In genomic region chr1:153791856-153792253, GRCh38 we compare ENCODE assay signal across 9 cellular contexts. TPM values are rescaled to one million over a fixed set of nuclear protein-coding genes. Genes with fewer than 3 reads are reported as not detected.
DNase-seq lines count a peak whose midpoint lies in the region; ATAC-seq and TF ChIP-seq lines count a peak whose summit lies in the region.
"Had no signal": no experiment of that assay in that cellular context is flagged by ENCODE, and none has a peak within 500 bp of the region (broad histone marks: within the 10 kb centered on the region; RNA-seq: fewer than 3 reads in every experiment).

No MANE protein-coding gene starts in this region.

- H3K4me2 ChIP-seq in SK-N-SH = no peak overlapping the region

- no peaks in the 10 kb centered on the region for H3K36me3 ChIP-seq in SK-N-SH (replicated peaks in 1 of 2; ENCODE audit: control insufficient read depth in 1 of 2, insufficient read depth in 2 of 2, low read length in 1 of 2)

- CTCF ChIA-PET in SK-N-SH (lab: Yijun Ruan, JAX) = interaction anchor here (0.8 to 5.1 kb wide), 2 partner anchors 155 to 195 kb away, joined by 3 to 22 read pairs; partner anchors contain the start of genes DENND4B and RAB13
- CTCF ChIA-PET in T-cell (lab: Charles Lee) = interaction anchor here in 1 of 2 donors (1.6 kb wide), 1 partner anchor 195 kb away, joined by 4 read pairs; the partner anchor contains the start of gene RAB13

- DNase-seq in T-helper 2 cell treated with Interferon-gamma antibody and Interleukin-4, amounts not matched to agents 5 μg/mL and 100 μg/mL, for 36 hours (ENCODE audit: low spot score) = peak; percentile 57
- DNase-seq in T-helper 2 cell (no peak), SK-N-SH (no peak), fibroblast of peridontal ligament (ENCODE audit: extremely low read depth) (peak; percentile 34), T-cell (no peak)
- DNase-seq in stimulated activated naive CD8-positive, alpha-beta T cell treated with anti-CD3 and anti-CD28 coated beads, Interleukin-15, amount 100 ng/mL, for 72 hours = peak in 1 of 2 donors; percentile 38
- DNase-seq in effector CD8-positive, alpha-beta T cell (lab: John Stamatoyannopoulos, UW) = no peak
- DNase-seq: NCI-H1930 had no signal

- H3K36me3 Mint-ChIP-seq in T-helper 2 cell treated with Interferon-gamma antibody and Interleukin-4, amounts not matched to agents 5 μg/mL and 100 μg/mL, for 36 hours (ENCODE audit: low read depth) = no peaks in the 10 kb centered on the region
- H3K36me3 Mint-ChIP-seq in T-cell = no peaks in the 10 kb centered on the region

- no peak overlapping the region for H3K9ac ChIP-seq in SK-N-SH

- peak overlapping the region; percentile 59 for H3K4me3 Mint-ChIP-seq in T-helper 2 cell treated with Interferon-gamma antibody and Interleukin-4, amounts not matched to agents 5 μg/mL and 100 μg/mL, for 36 hours
- H3K4me3 Mint-ChIP-seq in stimulated activated naive CD8-positive, alpha-beta T cell treated with anti-CD3 and anti-CD28 coated beads, Interleukin-15, amount 100 ng/mL, for 72 hours = peak overlapping the region; percentile 31 to 79
- no peak overlapping the region for H3K4me3 Mint-ChIP-seq in T-cell

- no peak overlapping the region for H3K27ac ChIP-seq in SK-N-SH (ENCODE audit: low read depth in 2 of 2, low read length in 1 of 2)

- H4K20me1 ChIP-seq in SK-N-SH (ENCODE audit: insufficient read depth) = no peaks in the 10 kb centered on the region

- no peaks in the 10 kb centered on the region for H3F3A ChIP-seq in SK-N-SH (replicated peaks; ENCODE audit: insufficient read depth)

- H3K79me2 ChIP-seq in SK-N-SH (ENCODE audit: insufficient read depth) = no peaks in the 10 kb centered on the region

- H2AFZ ChIP-seq in SK-N-SH (ENCODE audit: low read depth) = peak overlapping the region; percentile 4; the same call in 1 of the 2 replicates

- H3K27me3 Mint-ChIP-seq in T-helper 2 cell treated with Interferon-gamma antibody and Interleukin-4, amounts not matched to agents 5 μg/mL and 100 μg/mL, for 36 hours (ENCODE audit: low read depth) = no peaks in the 10 kb centered on the region
- peaks cover 9% of the 10 kb centered on the region for H3K27me3 Mint-ChIP-seq in stimulated activated naive CD8-positive, alpha-beta T cell treated with anti-CD3 and anti-CD28 coated beads, Interleukin-15, amount 100 ng/mL, for 72 hours
- H3K27me3 Mint-ChIP-seq in T-cell = peaks cover 0 to 11% of the 10 kb centered on the region in 2 donors

- peak; percentile 22 for ATAC-seq in stimulated activated naive CD8-positive, alpha-beta T cell treated with anti-CD3 and anti-CD28 coated beads, Interleukin-15, amount 100 ng/mL, for 72 hours
- ATAC-seq in HG02852 (IDR thresholded peaks at IDR 0.05; ENCODE audit: unreplicated experiment) (no peak), T-cell (replicated peaks in 1 of 4) (no peak)

- H3K4me3 ChIP-seq in SK-N-SH (ENCODE audit: low read depth in 2 of 2, low read length in 1 of 2) = no peak overlapping the region

- TF ChIP-seq EP300 in SK-N-SH (IDR thresholded peaks at IDR 0.05; ENCODE audit: borderline replicate concordance in 1 of 2, low read depth in 1 of 2, low read length in 1 of 2) = no peak

- no peak for TF ChIP-seq RAD21 in SK-N-SH (IDR thresholded peaks at IDR 0.05; ENCODE audit: low read length)

- H3K27me3 ChIP-seq in SK-N-SH (ENCODE audit: insufficient read depth) = no peaks in the 10 kb centered on the region

- no peaks in the 10 kb centered on the region; a peak in 1 of 4 replicates for H3K4me1 ChIP-seq in SK-N-SH (ENCODE audit: control insufficient read depth in 1 of 2, insufficient read depth in 2 of 2, low read depth in 1 of 2, low read length in 1 of 2)

- 89% methylated on average over 13 of the region's 14 CpGs for WGBS in SK-N-SH (ENCODE audit: low lambda C conversion rate)

- TF ChIP-seq CTCF in SK-N-SH (IDR thresholded peaks at IDR 0.05) = no peak

- POLR2A ChIA-PET in SK-N-SH (lab: Yijun Ruan, JAX) = interaction anchor here (1.3 kb wide), 1 partner anchor 199 kb away, joined by 3 read pairs; the partner anchor contains the start of gene RPS27
- POLR2A ChIA-PET in T-cell (lab: Charles Lee) = no interaction called here

- H3K4me1 Mint-ChIP-seq in T-helper 2 cell treated with Interferon-gamma antibody and Interleukin-4, amounts not matched to agents 5 μg/mL and 100 μg/mL, for 36 hours (ENCODE audit: low read depth) = peaks cover 34% of the 10 kb centered on the region
- peaks cover 88% of the 10 kb centered on the region for H3K4me1 Mint-ChIP-seq in stimulated activated naive CD8-positive, alpha-beta T cell treated with anti-CD3 and anti-CD28 coated beads, Interleukin-15, amount 100 ng/mL, for 72 hours
- peaks cover 26 to 34% (median 27%) of the 10 kb centered on the region in 3 donors for H3K4me1 Mint-ChIP-seq in T-cell

- H3K9me3 ChIP-seq in SK-N-SH = no peaks in the 10 kb centered on the region

- H3K9me3 Mint-ChIP-seq in T-helper 2 cell treated with Interferon-gamma antibody and Interleukin-4, amounts not matched to agents 5 μg/mL and 100 μg/mL, for 36 hours = no peaks in the 10 kb centered on the region
- no peaks in the 10 kb centered on the region for H3K9me3 Mint-ChIP-seq in stimulated activated naive CD8-positive, alpha-beta T cell treated with anti-CD3 and anti-CD28 coated beads, Interleukin-15, amount 100 ng/mL, for 72 hours
- H3K9me3 Mint-ChIP-seq in T-cell = no peaks in the 10 kb centered on the region

- H3K9me2 ChIP-seq in SK-N-SH = no peaks in the 10 kb centered on the region

- H3K27ac Mint-ChIP-seq in T-helper 2 cell treated with Interferon-gamma antibody and Interleukin-4, amounts not matched to agents 5 μg/mL and 100 μg/mL, for 36 hours = peak overlapping the region; percentile 88
- peak overlapping the region; percentile 95 to 97 for H3K27ac Mint-ChIP-seq in stimulated activated naive CD8-positive, alpha-beta T cell treated with anti-CD3 and anti-CD28 coated beads, Interleukin-15, amount 100 ng/mL, for 72 hours
- no peak overlapping the region for H3K27ac Mint-ChIP-seq in T-cell

TF ChIP-seq in SK-N-SH, 30 proteins besides CTCF, POLR2A, EP300 and RAD21:
- TF ChIP-seq ELF1 (IDR thresholded peaks at IDR 0.05) = no peak
- no peak for TF ChIP-seq FOXM1 (IDR thresholded peaks at IDR 0.05; ENCODE audit: low read depth)
- TF ChIP-seq SIN3A (IDR thresholded peaks at IDR 0.05; ENCODE audit: borderline replicate concordance, low read depth, low read length) = no peak
- no peak for TF ChIP-seq REST (IDR thresholded peaks at IDR 0.05; ENCODE audit: low read depth, low read length)
- TF ChIP-seq POLR2AphosphoS5 (IDR thresholded peaks at IDR 0.05; ENCODE audit: low read depth, low read length) = no peak
- TF ChIP-seq EZH2phosphoT487 (IDR thresholded peaks at IDR 0.05; ENCODE audit: borderline replicate concordance, low read depth) = no peak
- TF ChIP-seq FOXJ3 (CRISPR knock-in tag; IDR thresholded peaks at IDR 0.05) = no peak
- TF ChIP-seq SMC3 (IDR thresholded peaks at IDR 0.05; ENCODE audit: low read depth, low read length) = no peak
- TF ChIP-seq JUND (IDR thresholded peaks at IDR 0.05) = no peak
- no peak for TF ChIP-seq NFIC (IDR thresholded peaks at IDR 0.05; ENCODE audit: borderline replicate concordance)
- TF ChIP-seq, protein P1, sequence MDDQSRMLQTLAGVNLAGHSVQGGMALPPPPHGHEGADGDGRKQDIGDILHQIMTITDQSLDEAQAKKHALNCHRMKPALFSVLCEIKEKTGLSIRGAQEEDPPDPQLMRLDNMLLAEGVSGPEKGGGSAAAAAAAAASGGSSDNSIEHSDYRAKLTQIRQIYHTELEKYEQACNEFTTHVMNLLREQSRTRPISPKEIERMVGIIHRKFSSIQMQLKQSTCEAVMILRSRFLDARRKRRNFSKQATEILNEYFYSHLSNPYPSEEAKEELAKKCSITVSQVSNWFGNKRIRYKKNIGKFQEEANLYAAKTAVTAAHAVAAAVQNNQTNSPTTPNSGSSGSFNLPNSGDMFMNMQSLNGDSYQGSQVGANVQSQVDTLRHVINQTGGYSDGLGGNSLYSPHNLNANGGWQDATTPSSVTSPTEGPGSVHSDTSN (IDR thresholded peaks at IDR 0.05) = no peak
- no peak for TF ChIP-seq TCF12 (IDR thresholded peaks at IDR 0.05)
- TF ChIP-seq GABPA (IDR thresholded peaks at IDR 0.05; ENCODE audit: low read depth) = no peak
- no peak for TF ChIP-seq RFX5 (IDR thresholded peaks at IDR 0.05; ENCODE audit: low read length)
- TF ChIP-seq RXRA (IDR thresholded peaks at IDR 0.05; ENCODE audit: borderline replicate concordance, low read depth) = no peak
- no peak for TF ChIP-seq FOSL2 (IDR thresholded peaks at IDR 0.05; ENCODE audit: borderline replicate concordance, low read depth)
- TF ChIP-seq CHD2 (IDR thresholded peaks at IDR 0.05; ENCODE audit: low read length, partially characterized antibody) = no peak

RNA-seq across cellular contexts. Expression of gene SLC27A3, which starts 16.6 kb away (rescaled TPM):
- polyA plus RNA-seq in SK-N-SH (2012; rRNA removed) = 7.6 and 9.0 TPM in 2 replicates
- 3.8 and 4.0 TPM in 2 replicates for polyA plus RNA-seq in SK-N-SH (2012; cell fraction: cytosol; rRNA removed)
- polyA plus RNA-seq in SK-N-SH (2012; cell fraction: nucleus; rRNA removed) = 46.8 and 48.2 TPM in 2 replicates
- 10 to 100 TPM; 11.0 to 24.5 (median 18.9) TPM for total RNA-seq in T-cell

Comparison
In these comparisons a context has a peak if more than half of its experiments do, and no peak if none do; other contexts are left out.
1. DNase-seq: peak in T-helper 2 cell treated with Interferon-gamma antibody and Interleukin-4, amounts not matched to agents 5 μg/mL and 100 μg/mL, for 36 hours (single experiment) and fibroblast of peridontal ligament (single experiment); none in T-helper 2 cell (0 of 5), SK-N-SH (single experiment), effector CD8-positive, alpha-beta T cell (single experiment) and T-cell (0 of 34).
2. H3K27ac Mint-ChIP-seq: peak in T-helper 2 cell treated with Interferon-gamma antibody and Interleukin-4, amounts not matched to agents 5 μg/mL and 100 μg/mL, for 36 hours (single experiment) and stimulated activated naive CD8-positive, alpha-beta T cell treated with anti-CD3 and anti-CD28 coated beads, Interleukin-15, amount 100 ng/mL, for 72 hours (2 of 2); none in T-cell (0 of 2).
3. H3K4me3 Mint-ChIP-seq: peak in T-helper 2 cell treated with Interferon-gamma antibody and Interleukin-4, amounts not matched to agents 5 μg/mL and 100 μg/mL, for 36 hours (single experiment) and stimulated activated naive CD8-positive, alpha-beta T cell treated with anti-CD3 and anti-CD28 coated beads, Interleukin-15, amount 100 ng/mL, for 72 hours (2 of 2); none in T-cell (0 of 3).